ENCODE assay signal across 1 cellular context in the genomic region with DNA sequence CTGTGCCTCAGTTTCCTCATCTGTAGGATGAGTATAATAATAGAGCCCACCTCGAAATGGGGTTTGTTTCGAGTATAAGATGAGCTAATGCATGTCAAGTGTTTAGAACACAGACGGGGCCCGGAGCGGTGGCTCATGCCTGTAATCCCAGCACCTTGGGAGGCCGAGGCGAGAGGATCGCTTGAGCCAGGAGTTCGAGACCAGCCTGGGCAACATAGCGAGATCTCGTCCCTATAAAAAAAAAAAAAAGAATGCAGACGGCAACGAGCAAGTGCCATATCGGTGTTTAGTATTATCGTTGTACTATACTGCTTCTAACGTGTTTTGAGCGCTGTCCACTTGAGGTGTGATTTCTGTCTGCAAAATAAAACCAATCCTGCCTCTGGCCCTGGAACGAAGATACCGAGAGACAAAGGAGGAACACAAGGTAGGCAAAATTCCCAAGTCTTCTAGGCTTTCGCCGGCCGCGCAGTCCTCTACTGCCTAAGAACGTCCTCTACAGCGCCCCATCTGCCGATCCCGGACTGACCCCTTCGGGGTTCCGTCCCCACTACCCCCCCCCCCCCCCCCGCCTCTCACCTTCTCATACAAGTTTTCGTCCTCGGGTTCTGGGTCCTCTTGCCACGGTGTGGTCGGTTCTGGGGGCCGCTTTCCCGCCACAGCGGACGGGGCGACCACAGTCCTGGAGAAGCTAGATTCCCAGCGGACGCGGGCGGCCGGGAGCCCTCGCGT.
TF ChIP-seq lines count a peak whose summit lies in the region.

No MANE protein-coding gene starts in this region.

TF ChIP-seq in WTC11, 78 proteins besides CTCF, POLR2A, EP300 and RAD21 (continued from another document):
- TF ChIP-seq, protein P1, sequence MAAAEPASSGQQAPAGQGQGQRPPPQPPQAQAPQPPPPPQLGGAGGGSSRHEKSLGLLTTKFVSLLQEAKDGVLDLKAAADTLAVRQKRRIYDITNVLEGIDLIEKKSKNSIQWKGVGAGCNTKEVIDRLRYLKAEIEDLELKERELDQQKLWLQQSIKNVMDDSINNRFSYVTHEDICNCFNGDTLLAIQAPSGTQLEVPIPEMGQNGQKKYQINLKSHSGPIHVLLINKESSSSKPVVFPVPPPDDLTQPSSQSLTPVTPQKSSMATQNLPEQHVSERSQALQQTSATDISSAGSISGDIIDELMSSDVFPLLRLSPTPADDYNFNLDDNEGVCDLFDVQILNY (CRISPR knock-in tag; IDR thresholded peaks at IDR 0.05): no peak
- TF ChIP-seq, protein P2, sequence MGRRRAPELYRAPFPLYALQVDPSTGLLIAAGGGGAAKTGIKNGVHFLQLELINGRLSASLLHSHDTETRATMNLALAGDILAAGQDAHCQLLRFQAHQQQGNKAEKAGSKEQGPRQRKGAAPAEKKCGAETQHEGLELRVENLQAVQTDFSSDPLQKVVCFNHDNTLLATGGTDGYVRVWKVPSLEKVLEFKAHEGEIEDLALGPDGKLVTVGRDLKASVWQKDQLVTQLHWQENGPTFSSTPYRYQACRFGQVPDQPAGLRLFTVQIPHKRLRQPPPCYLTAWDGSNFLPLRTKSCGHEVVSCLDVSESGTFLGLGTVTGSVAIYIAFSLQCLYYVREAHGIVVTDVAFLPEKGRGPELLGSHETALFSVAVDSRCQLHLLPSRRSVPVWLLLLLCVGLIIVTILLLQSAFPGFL (CRISPR knock-in tag; IDR thresholded peaks at IDR 0.05; ENCODE audit: borderline replicate concordance): no peak
- no peak for TF ChIP-seq FOXJ3 (CRISPR knock-in tag; IDR thresholded peaks at IDR 0.05; ENCODE audit: borderline replicate concordance)
- no peak for TF ChIP-seq ZBTB21 (CRISPR knock-in tag; IDR thresholded peaks at IDR 0.05; ENCODE audit: borderline replicate concordance)
- TF ChIP-seq MYBL2 (CRISPR knock-in tag; IDR thresholded peaks at IDR 0.05): no peak
- TF ChIP-seq, protein P3, sequence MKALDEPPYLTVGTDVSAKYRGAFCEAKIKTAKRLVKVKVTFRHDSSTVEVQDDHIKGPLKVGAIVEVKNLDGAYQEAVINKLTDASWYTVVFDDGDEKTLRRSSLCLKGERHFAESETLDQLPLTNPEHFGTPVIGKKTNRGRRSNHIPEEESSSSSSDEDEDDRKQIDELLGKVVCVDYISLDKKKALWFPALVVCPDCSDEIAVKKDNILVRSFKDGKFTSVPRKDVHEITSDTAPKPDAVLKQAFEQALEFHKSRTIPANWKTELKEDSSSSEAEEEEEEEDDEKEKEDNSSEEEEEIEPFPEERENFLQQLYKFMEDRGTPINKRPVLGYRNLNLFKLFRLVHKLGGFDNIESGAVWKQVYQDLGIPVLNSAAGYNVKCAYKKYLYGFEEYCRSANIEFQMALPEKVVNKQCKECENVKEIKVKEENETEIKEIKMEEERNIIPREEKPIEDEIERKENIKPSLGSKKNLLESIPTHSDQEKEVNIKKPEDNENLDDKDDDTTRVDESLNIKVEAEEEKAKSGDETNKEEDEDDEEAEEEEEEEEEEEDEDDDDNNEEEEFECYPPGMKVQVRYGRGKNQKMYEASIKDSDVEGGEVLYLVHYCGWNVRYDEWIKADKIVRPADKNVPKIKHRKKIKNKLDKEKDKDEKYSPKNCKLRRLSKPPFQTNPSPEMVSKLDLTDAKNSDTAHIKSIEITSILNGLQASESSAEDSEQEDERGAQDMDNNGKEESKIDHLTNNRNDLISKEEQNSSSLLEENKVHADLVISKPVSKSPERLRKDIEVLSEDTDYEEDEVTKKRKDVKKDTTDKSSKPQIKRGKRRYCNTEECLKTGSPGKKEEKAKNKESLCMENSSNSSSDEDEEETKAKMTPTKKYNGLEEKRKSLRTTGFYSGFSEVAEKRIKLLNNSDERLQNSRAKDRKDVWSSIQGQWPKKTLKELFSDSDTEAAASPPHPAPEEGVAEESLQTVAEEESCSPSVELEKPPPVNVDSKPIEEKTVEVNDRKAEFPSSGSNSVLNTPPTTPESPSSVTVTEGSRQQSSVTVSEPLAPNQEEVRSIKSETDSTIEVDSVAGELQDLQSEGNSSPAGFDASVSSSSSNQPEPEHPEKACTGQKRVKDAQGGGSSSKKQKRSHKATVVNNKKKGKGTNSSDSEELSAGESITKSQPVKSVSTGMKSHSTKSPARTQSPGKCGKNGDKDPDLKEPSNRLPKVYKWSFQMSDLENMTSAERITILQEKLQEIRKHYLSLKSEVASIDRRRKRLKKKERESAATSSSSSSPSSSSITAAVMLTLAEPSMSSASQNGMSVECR (CRISPR knock-in tag; IDR thresholded peaks at IDR 0.05; ENCODE audit: borderline replicate concordance): no peak
- TF ChIP-seq, protein P4, sequence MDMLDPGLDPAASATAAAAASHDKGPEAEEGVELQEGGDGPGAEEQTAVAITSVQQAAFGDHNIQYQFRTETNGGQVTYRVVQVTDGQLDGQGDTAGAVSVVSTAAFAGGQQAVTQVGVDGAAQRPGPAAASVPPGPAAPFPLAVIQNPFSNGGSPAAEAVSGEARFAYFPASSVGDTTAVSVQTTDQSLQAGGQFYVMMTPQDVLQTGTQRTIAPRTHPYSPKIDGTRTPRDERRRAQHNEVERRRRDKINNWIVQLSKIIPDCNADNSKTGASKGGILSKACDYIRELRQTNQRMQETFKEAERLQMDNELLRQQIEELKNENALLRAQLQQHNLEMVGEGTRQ (CRISPR knock-in tag; IDR thresholded peaks at IDR 0.05): no peak
- TF ChIP-seq ATF1 (CRISPR knock-in tag; IDR thresholded peaks at IDR 0.05): no peak
